Comparison of ENCODE assay signal across 8 cellular contexts in the genomic region with DNA sequence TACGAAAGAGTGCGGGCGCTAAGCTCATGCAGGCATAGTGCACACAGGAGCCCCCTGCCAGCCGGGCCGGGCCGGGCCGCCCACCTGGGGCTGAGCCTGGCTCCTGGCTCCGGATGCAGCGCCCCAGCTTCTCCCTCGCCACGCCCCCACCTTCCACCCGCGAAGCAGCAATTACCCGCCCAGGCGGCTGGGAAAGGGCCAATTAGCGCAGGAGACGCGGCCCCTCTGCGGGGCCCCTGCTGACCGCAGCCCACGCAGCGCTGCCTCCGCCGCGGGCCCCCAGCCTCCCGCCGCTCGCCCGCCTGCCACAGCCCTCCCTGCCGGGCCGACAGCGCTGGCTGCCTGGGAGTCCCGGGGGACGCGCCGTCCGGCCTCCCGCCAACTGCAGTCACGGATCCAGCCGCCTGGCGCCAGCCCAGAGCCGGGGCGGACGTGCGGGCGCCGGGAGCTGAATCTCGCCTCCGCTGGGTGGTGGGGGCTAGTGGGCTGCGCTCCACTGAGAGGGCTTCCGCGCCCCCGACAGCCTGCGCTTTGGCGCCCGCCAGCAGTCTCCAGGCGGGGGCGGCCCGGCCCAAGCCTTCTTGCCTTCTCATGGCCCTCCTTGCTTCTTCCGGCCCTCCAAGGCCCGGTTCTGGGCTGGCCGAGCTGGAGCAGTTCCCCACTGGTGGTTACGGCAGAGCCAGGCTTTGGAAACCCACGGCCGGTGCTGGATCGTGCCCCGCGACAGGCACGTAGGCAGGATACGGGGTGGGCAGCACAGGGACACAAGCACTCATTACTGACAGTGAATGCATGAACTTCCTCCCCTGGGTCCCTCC. TPM values are rescaled to one million over a fixed set of nuclear protein-coding genes. Genes with fewer than 3 reads are reported as not detected.
DNase-seq lines count a peak whose midpoint lies in the region; TF ChIP-seq lines count a peak whose summit lies in the region.

No MANE protein-coding gene starts in this region.

- peak overlapping the region; percentile 71 for H3K27ac ChIP-seq in HEK293 (ENCODE audit: extremely low read depth, low read depth, low read length)
- H3K27ac ChIP-seq in Peyer's patch = peak overlapping the region; percentile 0 to 62 (median 28)
- no peak overlapping the region for H3K27ac ChIP-seq in suprapubic skin

- H3K36me3 ChIP-seq in Caco-2 (ENCODE audit: control insufficient read depth, insufficient read depth, low read length) (no peaks in the 10 kb centered on the region), HEK293 (ENCODE audit: control insufficient read depth in 2 of 2, insufficient read depth in 1 of 2, low read length in 2 of 2) (no peaks in the 10 kb centered on the region), Peyer's patch (no peaks in the 10 kb centered on the region), suprapubic skin (no peaks in the 10 kb centered on the region)

- no peaks in the 10 kb centered on the region for H3K9me3 Mint-ChIP-seq in Caco-2 (ENCODE audit: unreplicated experiment)

- no peak for TF ChIP-seq POLR2A in Peyer's patch (IDR thresholded peaks at IDR 0.05)
- no peak for TF ChIP-seq POLR2A in suprapubic skin (IDR thresholded peaks at IDR 0.05)

- H3K4me1 ChIP-seq in Caco-2 (peaks cover 9% of the 10 kb centered on the region; the same call in 1 of the 2 replicates), HEK293 (ENCODE audit: control insufficient read depth, insufficient read depth, low read length) (no peaks in the 10 kb centered on the region; the same call in 1 of the 2 replicates), Peyer's patch (peaks cover 0 to 18% (median 14%) of the 10 kb centered on the region in 4 donors), suprapubic skin (peaks cover 19% of the 10 kb centered on the region)

- peak; percentile 63 to 79 for DNase-seq in Caco-2
- peak; percentile 50 to 76 (median 74) for DNase-seq in Peyer's patch
- peak; percentile 10 to 46 (median 20) for DNase-seq in activated naive CD4-positive, alpha-beta T cell (lab: John Stamatoyannopoulos, UW)
- DNase-seq in glomerular visceral epithelial cell (ENCODE audit: extremely low spot score) = peak; percentile 37
- peak in 47 of 56 donors; percentile 20 to 87 (median 55) for DNase-seq in nucleus accumbens (lab: John Stamatoyannopoulos, UW)
- DNase-seq in suprapubic skin (ENCODE audit: low spot score in 2 of 2) = peak in 1 of 2 donors; percentile 77
- no peak for DNase-seq in NCI-H510A (lab: John Stamatoyannopoulos, UW)

- no peaks in the 10 kb centered on the region for H3K36me3 Mint-ChIP-seq in Caco-2 (ENCODE audit: insufficient read depth, unreplicated experiment)

- POLR2A ChIA-PET in Caco-2 (lab: Charles Lee) (no interaction called here), HEK293 (lab: Yijun Ruan, JAX) (interaction anchor here (0.5 to 2.1 kb wide), 6 partner anchors 8 to 232 kb away, joined by 3 to 6 read pairs (median 4); a partner anchor contains a TSS)

- no peaks in the 10 kb centered on the region for H3K27me3 Mint-ChIP-seq in Caco-2 (ENCODE audit: insufficient read depth, unreplicated experiment)

- H3K9me3 ChIP-seq in Caco-2 (no peaks in the 10 kb centered on the region), HEK293 (ENCODE audit: control insufficient read depth, insufficient read depth, low read depth, low read length) (no peaks in the 10 kb centered on the region), Peyer's patch (no peaks in the 10 kb centered on the region), suprapubic skin (no peaks in the 10 kb centered on the region)

- H3K27ac Mint-ChIP-seq in Caco-2 (ENCODE audit: unreplicated experiment) = no peak overlapping the region

- no peaks in the 10 kb centered on the region for H3K4me1 Mint-ChIP-seq in Caco-2 (ENCODE audit: low read depth, unreplicated experiment)

- TF ChIP-seq CTCF in Caco-2 (IDR thresholded peaks at IDR 0.05; ENCODE audit: insufficient read depth in 1 of 2, low read depth in 1 of 2, low read length in 1 of 2, severe bottlenecking in 1 of 2, unreplicated experiment in 1 of 2) = peak in 1 of 2 experiments; percentile 44
- peak; percentile 64 for TF ChIP-seq CTCF in HEK293 (tag by site-specific recombination; IDR thresholded peaks at IDR 0.05)
- peak in 4 of 6 experiments; percentile 12 to 43 (median 40) for TF ChIP-seq CTCF in Peyer's patch (IDR thresholded peaks at IDR 0.05)
- peak in 1 of 2 donors; percentile 21 for TF ChIP-seq CTCF in suprapubic skin (IDR thresholded peaks at IDR 0.05)

- H3K4me3 ChIP-seq in Caco-2 (ENCODE audit: low read depth, low read length) = peak overlapping the region; percentile 31
- peak overlapping the region; percentile 29 for H3K4me3 ChIP-seq in HEK293 (ENCODE audit: low read depth, low read length)
- H3K4me3 ChIP-seq in Peyer's patch = peak overlapping the region; percentile 44 to 70 (median 62)
- peak overlapping the region; percentile 62 for H3K4me3 ChIP-seq in suprapubic skin

- intact Hi-C loops in Caco-2 (cut with micrococcal nuclease; ENCODE audit: unreplicated experiment) = loop anchor here (2.0 kb wide), 1 partner anchor 67 kb away; no protein-coding TSS in a partner anchor

- BruUV-seq in Caco-2 (replicated peaks; lab: Mats Ljungman, UMichigan) = no TSS peak

- H3K27me3 ChIP-seq in Caco-2 (replicated peaks; ENCODE audit: control insufficient read depth, insufficient read depth, low read length) (no peaks in the 10 kb centered on the region), Peyer's patch (peaks cover 0 to 5% of the 10 kb centered on the region in 2 donors), suprapubic skin (no peaks in the 10 kb centered on the region)

- CTCF ChIA-PET in Caco-2 (lab: Charles Lee) (interaction anchor here (0.6 to 1.4 kb wide), 9 partner anchors 16 to 146 kb away, joined by 3 to 5 read pairs (median 4); a partner anchor contains a TSS), HEK293 (lab: Yijun Ruan, JAX) (interaction anchor here (0.6 to 13.3 kb wide), 18 partner anchors 9 to 171 kb away, joined by 3 to 155 read pairs (median 4); a partner anchor contains a TSS)

- peak overlapping the region; percentile 54 for H3K4me3 Mint-ChIP-seq in Caco-2 (ENCODE audit: unreplicated experiment)

- TF ChIP-seq EP300 in suprapubic skin (IDR thresholded peaks at IDR 0.05) = no peak

- 2% methylated on average over 18 of the region's 70 CpGs for WGBS in suprapubic skin

TF ChIP-seq in HEK293, 187 proteins besides CTCF, POLR2A, EP300 and RAD21 (continues in another document):
- TF ChIP-seq ZNF560 (tag by site-specific recombination; IDR thresholded peaks at IDR 0.05; ENCODE audit: borderline replicate concordance) = no peak
- TF ChIP-seq, protein P1, sequence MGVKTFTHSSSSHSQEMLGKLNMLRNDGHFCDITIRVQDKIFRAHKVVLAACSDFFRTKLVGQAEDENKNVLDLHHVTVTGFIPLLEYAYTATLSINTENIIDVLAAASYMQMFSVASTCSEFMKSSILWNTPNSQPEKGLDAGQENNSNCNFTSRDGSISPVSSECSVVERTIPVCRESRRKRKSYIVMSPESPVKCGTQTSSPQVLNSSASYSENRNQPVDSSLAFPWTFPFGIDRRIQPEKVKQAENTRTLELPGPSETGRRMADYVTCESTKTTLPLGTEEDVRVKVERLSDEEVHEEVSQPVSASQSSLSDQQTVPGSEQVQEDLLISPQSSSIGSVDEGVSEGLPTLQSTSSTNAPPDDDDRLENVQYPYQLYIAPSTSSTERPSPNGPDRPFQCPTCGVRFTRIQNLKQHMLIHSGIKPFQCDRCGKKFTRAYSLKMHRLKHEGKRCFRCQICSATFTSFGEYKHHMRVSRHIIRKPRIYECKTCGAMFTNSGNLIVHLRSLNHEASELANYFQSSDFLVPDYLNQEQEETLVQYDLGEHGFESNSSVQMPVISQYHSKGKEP (tag by site-specific recombination; IDR thresholded peaks at IDR 0.05) = peak; percentile 71
- peak; percentile 51 for TF ChIP-seq ZBTB20 (tag by site-specific recombination; IDR thresholded peaks at IDR 0.05)
- TF ChIP-seq, protein P2, sequence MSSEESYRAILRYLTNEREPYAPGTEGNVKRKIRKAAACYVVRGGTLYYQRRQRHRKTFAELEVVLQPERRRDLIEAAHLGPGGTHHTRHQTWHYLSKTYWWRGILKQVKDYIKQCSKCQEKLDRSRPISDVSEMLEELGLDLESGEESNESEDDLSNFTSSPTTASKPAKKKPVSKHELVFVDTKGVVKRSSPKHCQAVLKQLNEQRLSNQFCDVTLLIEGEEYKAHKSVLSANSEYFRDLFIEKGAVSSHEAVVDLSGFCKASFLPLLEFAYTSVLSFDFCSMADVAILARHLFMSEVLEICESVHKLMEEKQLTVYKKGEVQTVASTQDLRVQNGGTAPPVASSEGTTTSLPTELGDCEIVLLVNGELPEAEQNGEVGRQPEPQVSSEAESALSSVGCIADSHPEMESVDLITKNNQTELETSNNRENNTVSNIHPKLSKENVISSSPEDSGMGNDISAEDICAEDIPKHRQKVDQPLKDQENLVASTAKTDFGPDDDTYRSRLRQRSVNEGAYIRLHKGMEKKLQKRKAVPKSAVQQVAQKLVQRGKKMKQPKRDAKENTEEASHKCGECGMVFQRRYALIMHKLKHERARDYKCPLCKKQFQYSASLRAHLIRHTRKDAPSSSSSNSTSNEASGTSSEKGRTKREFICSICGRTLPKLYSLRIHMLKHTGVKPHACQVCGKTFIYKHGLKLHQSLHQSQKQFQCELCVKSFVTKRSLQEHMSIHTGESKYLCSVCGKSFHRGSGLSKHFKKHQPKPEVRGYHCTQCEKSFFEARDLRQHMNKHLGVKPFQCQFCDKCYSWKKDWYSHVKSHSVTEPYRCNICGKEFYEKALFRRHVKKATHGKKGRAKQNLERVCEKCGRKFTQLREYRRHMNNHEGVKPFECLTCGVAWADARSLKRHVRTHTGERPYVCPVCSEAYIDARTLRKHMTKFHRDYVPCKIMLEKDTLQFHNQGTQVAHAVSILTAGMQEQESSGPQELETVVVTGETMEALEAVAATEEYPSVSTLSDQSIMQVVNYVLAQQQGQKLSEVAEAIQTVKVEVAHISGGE (tag by site-specific recombination; conservative IDR thresholded peaks at IDR 0.05; ENCODE audit: low read depth) = 0 out of 2 replicates have a peak, but pooled peaks have one; percentile 11
- no peak for TF ChIP-seq ZNF837 (tag by site-specific recombination; IDR thresholded peaks at IDR 0.05)
- TF ChIP-seq ZNF2 (tag by site-specific recombination; IDR thresholded peaks at IDR 0.05) = no peak
- TF ChIP-seq ZNF302 (tag by site-specific recombination; IDR thresholded peaks at IDR 0.05; ENCODE audit: low read depth) = no peak
- peak; percentile 86 for TF ChIP-seq GLIS2 (tag by site-specific recombination; IDR thresholded peaks at IDR 0.05)
- peak; percentile 68; the same call in 1 of the 2 replicates for TF ChIP-seq KLF10 (tag by site-specific recombination; IDR thresholded peaks at IDR 0.05)
- TF ChIP-seq ZNF521 (tag by site-specific recombination; IDR thresholded peaks at IDR 0.05) = no peak

RNA-seq across cellular contexts. Expression of a gene that starts 14.9 kb away (rescaled TPM):
- total RNA-seq in Caco-2 (2022) (102 and 108 TPM in 2 replicates), Peyer's patch (10 to 100 TPM; 14.0 to 30.5 (median 26.6) TPM), suprapubic skin (10 to 100 TPM; 28.2 to 68.3 (median 46.6) TPM)

RNA-seq across cellular contexts. Expression of a gene that starts 25.6 kb away (rescaled TPM):
- total RNA-seq in Caco-2 (2022) = not detected in 2 replicates
- total RNA-seq in Peyer's patch = 10 to 100 TPM; 13.7 to 26.5 (median 17.9) TPM
- 100 to 1,000 TPM in 2 of 4 donors, 10 to 100 TPM in 2; 47.2 to 148 (median 99.9) TPM for total RNA-seq in suprapubic skin

RNA-seq across cellular contexts. Expression of a gene that starts 53.0 kb away (rescaled TPM):
- total RNA-seq in Caco-2 (2022) (0.79 and 0.95 TPM in 2 replicates), Peyer's patch (100 to 1,000 TPM in 3 of 4 donors, 10 to 100 TPM in 1; 28.9 to 227 (median 161) TPM), suprapubic skin (1 to 10 TPM in 3 of 4 donors, not detected in 1; 1.4 to 2.2 (median 1.5) TPM)

Comparison
In these comparisons a context has a peak if more than half of its experiments do, and no peak if none do; other contexts are left out.
1. RNA of a gene that starts 25.6 kb away (total RNA-seq): 47.2 to 148 TPM in suprapubic skin and 13.7 to 26.5 TPM in Peyer's patch; not detected in Caco-2; every median in the first group is over 10 times any median in the second.
2. RNA of a gene that starts 53.0 kb away (total RNA-seq): 28.9 to 227 TPM in Peyer's patch; 1.4 to 2.2 TPM in suprapubic skin and 0.79 to 0.95 TPM in Caco-2; every median in the first group is over 4 times any median in the second.
3. Peak in every context shown above with its lines, with median percentiles within 50 percentile points of each other: H3K4me3 ChIP-seq.